18 cellular contexts compared by ENCODE assay signal in the genomic region with DNA sequence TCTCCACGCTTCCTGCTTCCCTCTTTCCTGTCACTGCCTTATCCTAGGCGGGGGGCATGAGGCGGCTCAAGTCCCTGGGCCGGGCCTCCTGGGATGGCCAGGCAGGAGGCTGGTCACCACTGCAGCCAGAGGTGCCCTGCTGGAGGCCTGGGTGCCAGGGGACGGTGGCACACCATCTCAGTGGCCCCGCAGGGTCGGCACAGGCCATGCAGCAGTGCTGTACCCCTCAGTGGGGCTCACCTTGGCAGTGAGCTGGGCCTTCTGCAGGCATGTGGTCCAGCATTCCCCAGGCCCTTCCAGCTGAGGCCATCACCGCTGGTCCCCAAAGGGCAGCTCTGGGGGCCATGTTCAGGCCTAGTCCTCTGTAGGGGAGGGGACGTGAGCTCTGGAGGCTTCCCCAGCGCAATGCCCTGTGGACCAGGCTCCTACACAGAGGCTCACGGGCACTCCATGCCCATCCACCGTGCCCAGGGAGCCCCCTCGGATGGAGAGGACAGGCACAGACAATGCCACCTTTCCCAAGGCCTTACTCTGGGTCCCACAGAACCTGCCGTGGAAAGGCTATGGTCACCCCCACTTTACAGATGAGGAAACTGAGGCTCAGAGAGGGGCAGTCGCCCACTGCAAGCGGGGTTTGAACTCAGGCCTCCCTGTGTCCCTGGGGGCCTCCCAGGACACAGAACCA.
"Had no signal": no experiment of that assay in that cellular context is flagged by ENCODE, and none has a peak within 500 bp of the region (broad histone marks: within the 10 kb centered on the region; RNA-seq: fewer than 3 reads in every experiment).

No MANE protein-coding gene starts in this region.

- H3K4me3 ChIP-seq: lung, SK-N-MC, skin epidermis, stomach had no signal

- DNase-seq: activated CD4-positive, alpha-beta T cell treated with anti-CD3 and anti-CD28 coated beads, Interleukin-2, amount 50 U/mL, for 4 hours; activated naive CD4-positive, alpha-beta T cell; activated naive CD8-positive, alpha-beta T cell treated with anti-CD3 and anti-CD28 coated beads for 36 hours; amniotic stem cell; dermis blood vessel endothelial cell; effector memory CD8-positive, alpha-beta T cell; foreskin keratinocyte; hippocampal formation; nucleus accumbens; stimulated activated CD4-positive, alpha-beta T cell treated with anti-CD3 and anti-CD28 coated beads, Interleukin-4, amount 100 ng/mL, for 1 hour; stomach; trophoblast cell had no signal

- H3K9me3 Mint-ChIP-seq: activated naive CD8-positive, alpha-beta T cell treated with anti-CD3 and anti-CD28 coated beads for 36 hours; effector memory CD8-positive, alpha-beta T cell; nephron had no signal

- H3K4me1 ChIP-seq: foreskin keratinocyte, stomach had no signal

- H3K4me1 Mint-ChIP-seq: activated naive CD8-positive, alpha-beta T cell treated with anti-CD3 and anti-CD28 coated beads for 36 hours; nephron had no signal

- ATAC-seq: activated CD4-positive, CD25-positive, alpha-beta regulatory T cell treated with anti-CD3 and anti-CD28 coated beads, Interleukin-2, amount 50 U/mL, for 24 hours; effector memory CD8-positive, alpha-beta T cell; foreskin keratinocyte had no signal

- H3K27me3 ChIP-seq: foreskin keratinocyte had no signal

- H3K9me3 ChIP-seq: stomach had no signal

- H3K36me3 ChIP-seq: stomach had no signal

- H3K27me3 Mint-ChIP-seq: activated naive CD8-positive, alpha-beta T cell treated with anti-CD3 and anti-CD28 coated beads for 36 hours; progenitor cell of endocrine pancreas had no signal

- H3K36me3 Mint-ChIP-seq: activated naive CD8-positive, alpha-beta T cell treated with anti-CD3 and anti-CD28 coated beads for 36 hours had no signal

- H3K4me3 Mint-ChIP-seq: activated naive CD8-positive, alpha-beta T cell treated with anti-CD3 and anti-CD28 coated beads for 36 hours; effector memory CD8-positive, alpha-beta T cell; nephron had no signal

- H3K27ac ChIP-seq: foreskin keratinocyte, SK-N-MC, skin epidermis, stomach had no signal

- H3K27ac Mint-ChIP-seq: activated naive CD8-positive, alpha-beta T cell treated with anti-CD3 and anti-CD28 coated beads for 36 hours; effector memory CD8-positive, alpha-beta T cell; nephron; progenitor cell of endocrine pancreas had no signal
